Comparison of ENCODE assay signal across 2 cellular contexts in genomic region chr19:58477130-58477529, GRCh38.
TF ChIP-seq lines count a peak whose summit lies in the region.

No MANE protein-coding gene starts in this region.

TF ChIP-seq in SK-N-SH, 30 proteins besides CTCF, POLR2A, EP300 and RAD21 (continued from another document):
- TF ChIP-seq REST (IDR thresholded peaks at IDR 0.05; ENCODE audit: low read depth, low read length), result no peak
- no peak for TF ChIP-seq RCOR1 (IDR thresholded peaks at IDR 0.05; ENCODE audit: low read length)
- TF ChIP-seq USF2 (IDR thresholded peaks at IDR 0.05; ENCODE audit: borderline replicate concordance, low read depth, low read length), result no peak
- no peak for TF ChIP-seq ZBTB33 (IDR thresholded peaks at IDR 0.05; ENCODE audit: borderline replicate concordance, low read depth)
- no peak for TF ChIP-seq MEF2A (IDR thresholded peaks at IDR 0.05; ENCODE audit: borderline replicate concordance, low read depth)
- TF ChIP-seq NFIC (IDR thresholded peaks at IDR 0.05; ENCODE audit: borderline replicate concordance), result no peak
- TF ChIP-seq JUND (IDR thresholded peaks at IDR 0.05), result no peak
- TF ChIP-seq GABPA (IDR thresholded peaks at IDR 0.05; ENCODE audit: low read depth), result no peak
- TF ChIP-seq SIN3A (IDR thresholded peaks at IDR 0.05; ENCODE audit: borderline replicate concordance, low read depth, low read length), result no peak
- TF ChIP-seq ELF1 (IDR thresholded peaks at IDR 0.05), result no peak
- no peak for TF ChIP-seq YY1 (IDR thresholded peaks at IDR 0.05; ENCODE audit: low read depth)
- no peak for TF ChIP-seq CHD2 (IDR thresholded peaks at IDR 0.05; ENCODE audit: low read length, partially characterized antibody)
- TF ChIP-seq POLR2AphosphoS5 (IDR thresholded peaks at IDR 0.05; ENCODE audit: low read depth, low read length), result no peak; the same call in 1 of the 2 replicates
- TF ChIP-seq RFX5 (IDR thresholded peaks at IDR 0.05; ENCODE audit: low read length), result no peak
- TF ChIP-seq MAX (IDR thresholded peaks at IDR 0.05; ENCODE audit: low read depth), result no peak
- no peak for TF ChIP-seq EZH2phosphoT487 (IDR thresholded peaks at IDR 0.05; ENCODE audit: borderline replicate concordance, low read depth)
- no peak for TF ChIP-seq GATA2 (CRISPR knock-in tag; IDR thresholded peaks at IDR 0.05)

TF ChIP-seq in SK-N-SH treated with all-trans-retinoic acid at 6 μM for 48 hours, 23 proteins besides CTCF, POLR2A, EP300 and RAD21 (continued from another document):
- no peak for TF ChIP-seq POU6F1 (CRISPR knock-in tag; IDR thresholded peaks at IDR 0.05; ENCODE audit: borderline replicate concordance, low read depth)
- no peak for TF ChIP-seq CREB5 (CRISPR knock-in tag; IDR thresholded peaks at IDR 0.05; ENCODE audit: low read depth)
- no peak for TF ChIP-seq CSRNP3 (CRISPR knock-in tag; IDR thresholded peaks at IDR 0.05)
- no peak for TF ChIP-seq TCF4 (CRISPR knock-in tag; IDR thresholded peaks at IDR 0.05; ENCODE audit: borderline replicate concordance)
- TF ChIP-seq SNAI2 (CRISPR knock-in tag; IDR thresholded peaks at IDR 0.05), result no peak
- no peak for TF ChIP-seq ZNF70 (CRISPR knock-in tag; IDR thresholded peaks at IDR 0.05)
- TF ChIP-seq ZC3H10 (CRISPR knock-in tag; IDR thresholded peaks at IDR 0.05), result no peak
- no peak for TF ChIP-seq ARNTL (CRISPR knock-in tag; IDR thresholded peaks at IDR 0.05; ENCODE audit: borderline replicate concordance, low read depth)
- no peak for TF ChIP-seq ZFP3 (CRISPR knock-in tag; IDR thresholded peaks at IDR 0.05)
